Comparison of ENCODE assay signal across 10 cellular contexts in the genomic region with DNA sequence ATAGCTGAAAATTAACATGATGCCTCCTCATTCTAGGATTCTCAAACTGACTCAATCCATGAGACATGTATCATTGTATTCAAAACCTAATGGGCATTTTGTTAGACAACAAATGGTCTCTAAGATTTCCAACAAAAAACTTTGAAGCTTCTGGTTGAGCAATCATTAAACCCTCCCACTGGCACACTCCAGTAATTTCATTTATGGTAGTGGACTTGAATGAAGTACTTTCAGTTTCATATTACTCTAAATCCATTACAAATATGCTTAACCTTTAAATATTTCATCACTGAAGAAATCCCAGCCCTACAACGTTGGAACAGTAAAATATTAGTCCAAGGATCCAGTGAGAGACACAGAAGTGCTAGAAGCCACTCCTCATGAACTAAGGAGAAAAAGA. TPM values are rescaled to one million over a fixed set of nuclear protein-coding genes. Genes with fewer than 3 reads are reported as not detected.
DNase-seq lines count a peak whose midpoint lies in the region; ATAC-seq and TF ChIP-seq lines count a peak whose summit lies in the region.
"Had no signal": no experiment of that assay in that cellular context is flagged by ENCODE, and none has a peak within 500 bp of the region (broad histone marks: within the 10 kb centered on the region; RNA-seq: fewer than 3 reads in every experiment).

No MANE protein-coding gene starts in this region.

- H3K9me3 ChIP-seq in CD4-positive, CD25-positive, alpha-beta regulatory T cell (ENCODE audit: control insufficient read depth in 2 of 2, low read length in 2 of 2), result no peaks in the 10 kb centered on the region
- no peaks in the 10 kb centered on the region for H3K9me3 ChIP-seq in esophagus squamous epithelium

- no peak for TF ChIP-seq CTCF in esophagus squamous epithelium (IDR thresholded peaks at IDR 0.05)
- no peak for TF ChIP-seq CTCF in GM23338 (conservative IDR thresholded peaks at IDR 0.05; ENCODE audit: low read depth in 2 of 2)

- no peaks in the 10 kb centered on the region for H3K27me3 ChIP-seq in CD4-positive, CD25-positive, alpha-beta regulatory T cell (ENCODE audit: control insufficient read depth, insufficient read depth, low read length)
- H3K27me3 ChIP-seq in esophagus squamous epithelium (no peaks in the 10 kb centered on the region), GM23338 (ENCODE audit: insufficient read depth) (no peaks in the 10 kb centered on the region)

- peak in 1 of 3 donors; percentile 29 for DNase-seq in CD4-positive, CD25-positive, alpha-beta regulatory T cell
- DNase-seq in NOMO-1 treated with dmso at 0.1 percent for 144 hours (lab: John Stamatoyannopoulos, UW; ENCODE audit: unreplicated experiment), result peak; percentile 9
- DNase-seq in esophagus squamous epithelium (lab: John Stamatoyannopoulos, UW), result no peak
- DNase-seq in natural killer cell treated with Interleukin-12 subunit alpha and Interleukin-12 subunit beta and Interleukin-15 and Interleukin-18, amount 100 ng/mL, for 72 hours (ENCODE audit: low spot score), result no peak
- DNase-seq in NK-92 (lab: John Stamatoyannopoulos, UW; ENCODE audit: unreplicated experiment), result no peak
- no peak for DNase-seq in head of caudate nucleus
- DNase-seq in stimulated activated CD4-positive, alpha-beta T cell treated with anti-CD3 and anti-CD28 coated beads, Interleukin-2, amount 100 ng/mL, for 48 hours, result no peak
- no peak for DNase-seq in GM23338 (ENCODE audit: low spot score)
- DNase-seq: NCI-H1930 had no signal

- no peak overlapping the region for H2AFZ ChIP-seq in GM23338

- intact Hi-C loops in esophagus squamous epithelium (cut with DNase I), result no loop called here
- intact Hi-C loops in head of caudate nucleus (cut with DNase I), result no loop called here

- H3K27me3 Mint-ChIP-seq in CD4-positive, CD25-positive, alpha-beta regulatory T cell, result peaks cover 9% of the 10 kb centered on the region
- H3K27me3 Mint-ChIP-seq in natural killer cell treated with Interleukin-12 subunit alpha and Interleukin-12 subunit beta and Interleukin-15 and Interleukin-18, amount 100 ng/mL, for 72 hours, result no peaks in the 10 kb centered on the region
- peaks cover 5% of the 10 kb centered on the region for H3K27me3 Mint-ChIP-seq in GM23338 (ENCODE audit: insufficient read depth, low read depth, poor library complexity)

- peak overlapping the region; percentile 48 to 93 (median 68) for H3K4me3 Mint-ChIP-seq in CD4-positive, CD25-positive, alpha-beta regulatory T cell
- H3K4me3 Mint-ChIP-seq in natural killer cell treated with Interleukin-12 subunit alpha and Interleukin-12 subunit beta and Interleukin-15 and Interleukin-18, amount 100 ng/mL, for 72 hours, result peak overlapping the region; percentile 56
- H3K4me3 Mint-ChIP-seq in GM23338, result no peak overlapping the region

- H3K4me1 Mint-ChIP-seq in CD4-positive, CD25-positive, alpha-beta regulatory T cell, result peaks cover 11 to 25% (median 16%) of the 10 kb centered on the region in 4 donors
- peaks cover 29 to 35% of the 10 kb centered on the region in 2 donors for H3K4me1 Mint-ChIP-seq in natural killer cell treated with Interleukin-12 subunit alpha and Interleukin-12 subunit beta and Interleukin-15 and Interleukin-18, amount 100 ng/mL, for 72 hours (ENCODE audit: low read depth in 2 of 2)
- peaks cover 4% of the 10 kb centered on the region; the same call in 2 of the 3 replicates for H3K4me1 Mint-ChIP-seq in GM23338

- no peaks in the 10 kb centered on the region for H3K36me3 ChIP-seq in CD4-positive, CD25-positive, alpha-beta regulatory T cell (ENCODE audit: control insufficient read depth, insufficient read depth, low read length)
- peaks cover 0 to 14% (median 0%) of the 10 kb centered on the region in 3 donors for H3K36me3 ChIP-seq in esophagus squamous epithelium
- H3K36me3 ChIP-seq in GM23338 (ENCODE audit: insufficient read depth), result no peaks in the 10 kb centered on the region

- peak overlapping the region; percentile 76 for H3K4me3 ChIP-seq in CD4-positive, CD25-positive, alpha-beta regulatory T cell (ENCODE audit: low read depth, low read length)
- H3K4me3 ChIP-seq in esophagus squamous epithelium, result peak overlapping the region; percentile 17 to 54 (median 32)
- H3K4me3 ChIP-seq in GM23338, result no peak overlapping the region

- H3K4me2 ChIP-seq in GM23338, result no peak overlapping the region

- H3K79me2 ChIP-seq in GM23338 (replicated peaks; ENCODE audit: insufficient read depth), result no peaks in the 10 kb centered on the region

- peaks cover 0 to 7% (median 2%) of the 10 kb centered on the region in 7 donors for H3K9me3 Mint-ChIP-seq in CD4-positive, CD25-positive, alpha-beta regulatory T cell
- no peaks in the 10 kb centered on the region for H3K9me3 Mint-ChIP-seq in natural killer cell treated with Interleukin-12 subunit alpha and Interleukin-12 subunit beta and Interleukin-15 and Interleukin-18, amount 100 ng/mL, for 72 hours
- H3K9me3 Mint-ChIP-seq in GM23338, result no peaks in the 10 kb centered on the region

- H3K9me2 ChIP-seq in GM23338 (ENCODE audit: insufficient read depth), result no peaks in the 10 kb centered on the region

- peaks cover 7% of the 10 kb centered on the region for H3K4me1 ChIP-seq in CD4-positive, CD25-positive, alpha-beta regulatory T cell (ENCODE audit: control insufficient read depth, insufficient read depth, low read length, poor library complexity, severe bottlenecking)
- H3K4me1 ChIP-seq in esophagus squamous epithelium (peaks cover 0 to 34% (median 7%) of the 10 kb centered on the region in 3 donors), GM23338 (ENCODE audit: insufficient read depth) (no peaks in the 10 kb centered on the region)

- H3F3A ChIP-seq in GM23338 (replicated peaks; ENCODE audit: low read depth), result no peaks in the 10 kb centered on the region

- no peaks in the 10 kb centered on the region for H4K20me1 ChIP-seq in GM23338 (replicated peaks; ENCODE audit: insufficient read depth)

- no peak overlapping the region for H3K27ac ChIP-seq in CD4-positive, CD25-positive, alpha-beta regulatory T cell (ENCODE audit: insufficient read depth, low read length, poor library complexity, severe bottlenecking)
- H3K27ac ChIP-seq in esophagus squamous epithelium (peak overlapping the region; percentile 56 to 82 (median 68)), GM23338 (ENCODE audit: low read depth) (no peak overlapping the region)

- H3K27ac Mint-ChIP-seq in CD4-positive, CD25-positive, alpha-beta regulatory T cell, result peak overlapping the region; percentile 11 to 85 (median 79)
- peak overlapping the region; percentile 53 to 78 for H3K27ac Mint-ChIP-seq in natural killer cell treated with Interleukin-12 subunit alpha and Interleukin-12 subunit beta and Interleukin-15 and Interleukin-18, amount 100 ng/mL, for 72 hours
- no peak overlapping the region for H3K27ac Mint-ChIP-seq in GM23338

- 0% methylated on average over 1 of the region's 1 CpG for WGBS in esophagus squamous epithelium, 2 donors

- TF ChIP-seq POLR2A in esophagus squamous epithelium (IDR thresholded peaks at IDR 0.05), result no peak

- no peak for ATAC-seq in CD4-positive, CD25-positive, alpha-beta regulatory T cell (ENCODE audit: low read depth in 2 of 2)
- ATAC-seq in natural killer cell treated with Interleukin-12 subunit alpha and Interleukin-12 subunit beta and Interleukin-15 and Interleukin-18, amount 100 ng/mL, for 72 hours, result peak; percentile 51 to 80
- no peak for ATAC-seq in GM23338

- peaks cover 3% of the 10 kb centered on the region for H3K36me3 Mint-ChIP-seq in CD4-positive, CD25-positive, alpha-beta regulatory T cell
- peaks cover 8% of the 10 kb centered on the region for H3K36me3 Mint-ChIP-seq in natural killer cell treated with Interleukin-12 subunit alpha and Interleukin-12 subunit beta and Interleukin-15 and Interleukin-18, amount 100 ng/mL, for 72 hours
- no peaks in the 10 kb centered on the region for H3K36me3 Mint-ChIP-seq in GM23338 (ENCODE audit: low read depth)

TF ChIP-seq in GM23338, 12 proteins besides CTCF, POLR2A, EP300 and RAD21:
- no peak for TF ChIP-seq ZNF331 (CRISPR knock-in tag; IDR thresholded peaks at IDR 0.05; ENCODE audit: low read depth)

RNA-seq across cellular contexts. Expression of gene GBP6, which starts 43.5 kb away (rescaled TPM):
- 0.47 TPM for total RNA-seq in CD4-positive, CD25-positive, alpha-beta regulatory T cell
- polyA plus RNA-seq in CD4-positive, CD25-positive, alpha-beta regulatory T cell, result under 1 TPM in 3 of 4 donors, not detected in 1; 0.15 to 0.38 (median 0.30) TPM
- 100 to 1,000 TPM; 419 to 894 (median 477) TPM for total RNA-seq in esophagus squamous epithelium
- under 1 TPM; 0.19 to 0.22 TPM for total RNA-seq in natural killer cell treated with Interleukin-12 subunit alpha and Interleukin-12 subunit beta and Interleukin-15 and Interleukin-18, amount 100 ng/mL, for 72 hours
- not detected in 2 replicates for total RNA-seq in GM23338 (2014; rRNA removed; shearing (Covaris generic))
- not detected in 2 replicates for polyA plus RNA-seq in GM23338 (2016; fragmentation: Nextera tagmentation; extraction: Ambion mirVana)
- total RNA-seq: glomerular endothelial cell had no signal

Comparison
In these comparisons a context has a peak if more than half of its experiments do, and no peak if none do; other contexts are left out.
1. ATAC-seq: peak in natural killer cell treated with Interleukin-12 subunit alpha and Interleukin-12 subunit beta and Interleukin-15 and Interleukin-18, amount 100 ng/mL, for 72 hours (2 of 2); none in CD4-positive, CD25-positive, alpha-beta regulatory T cell (0 of 2) and GM23338 (single experiment).
2. H3K27ac ChIP-seq: peak in esophagus squamous epithelium (4 of 4); none in CD4-positive, CD25-positive, alpha-beta regulatory T cell (single experiment) and GM23338 (single experiment).
3. RNA of gene GBP6, which starts 43.5 kb away (total RNA-seq): 419 to 894 TPM in esophagus squamous epithelium; 0.47 TPM in CD4-positive, CD25-positive, alpha-beta regulatory T cell (single experiment), 0.19 to 0.22 TPM in natural killer cell treated with Interleukin-12 subunit alpha and Interleukin-12 subunit beta and Interleukin-15 and Interleukin-18, amount 100 ng/mL, for 72 hours and not detected in GM23338; every median in the first group is over 100 times any median in the second.